Comparison of ENCODE assay signal across 7 cellular contexts in genomic region chr5:170650850-170651249, GRCh38.
"Had no signal": no experiment of that assay in that cellular context is flagged by ENCODE, and none has a peak within 500 bp of the region (broad histone marks: within the 10 kb centered on the region; RNA-seq: fewer than 3 reads in every experiment).

No MANE protein-coding gene starts in this region.

- H3K27ac Mint-ChIP-seq: GM23338, H9 had no signal

- H3K4me3 ChIP-seq: GM23338, K562 had no signal

- DNase-seq: H9, HCEC 1CT, IMR-90, KG1 had no signal

- ATAC-seq: GM23338, K562 had no signal

- H3K27ac ChIP-seq: HL-60 had no signal

- H3K4me3 Mint-ChIP-seq: GM23338, H9 had no signal
